9 cellular contexts compared by ENCODE assay signal in the genomic region with DNA sequence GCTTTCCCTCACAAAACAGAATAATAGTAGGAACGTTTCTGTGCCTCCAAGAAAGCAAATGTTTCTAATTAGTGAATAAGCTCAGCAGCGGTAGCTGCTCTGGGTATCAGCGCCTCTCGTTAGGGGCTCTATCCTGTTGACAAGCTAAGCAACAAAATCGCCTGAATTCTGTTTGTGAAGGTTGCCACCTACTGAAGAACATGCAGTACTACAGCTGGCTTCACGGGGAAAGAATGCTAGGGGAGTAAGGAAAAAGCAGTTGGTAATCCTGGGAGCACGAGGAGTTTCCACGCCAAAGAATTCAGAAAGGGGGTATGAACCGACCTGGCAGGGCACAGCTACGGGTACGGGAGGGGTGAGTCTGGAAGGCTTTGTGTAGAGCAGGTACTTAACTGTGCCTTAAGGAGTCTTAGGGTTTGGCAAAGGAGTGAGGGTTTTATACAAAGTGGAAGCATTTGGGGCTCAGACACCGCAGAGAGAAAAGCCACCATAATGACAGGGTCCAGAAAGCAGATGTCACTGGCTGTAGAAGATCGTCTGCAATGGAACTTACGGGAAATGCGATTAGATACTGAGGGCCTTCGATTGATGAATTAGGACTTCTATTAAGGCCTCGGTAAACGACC.
DNase-seq lines count a peak whose midpoint lies in the region; ATAC-seq, FAIRE-seq and TF ChIP-seq lines count a peak whose summit lies in the region.
"Had no signal": no experiment of that assay in that cellular context is flagged by ENCODE, and none has a peak within 500 bp of the region (broad histone marks: within the 10 kb centered on the region; RNA-seq: fewer than 3 reads in every experiment).

No MANE protein-coding gene starts in this region.

- no peak overlapping the region for H3K27ac Mint-ChIP-seq in Calu3 (ENCODE audit: unreplicated experiment)
- no peak overlapping the region for H3K27ac Mint-ChIP-seq in activated CD4-positive, alpha-beta memory T cell treated with anti-CD3 and anti-CD28 coated beads for 36 hours
- H3K27ac Mint-ChIP-seq: activated naive CD8-positive, alpha-beta T cell had no signal

- POLR2A ChIA-PET in activated CD4-positive, alpha-beta memory T cell treated with anti-CD3 and anti-CD28 coated beads for 36 hours (lab: Charles Lee) = no interaction called here
- POLR2A ChIA-PET in endothelial cell of umbilical vein (lab: Charles Lee) = interaction anchor here (0.6 kb wide), 1 partner anchor 15 kb away, joined by 3 read pairs; no protein-coding TSS in a partner anchor

- H3K4me1 Mint-ChIP-seq in Calu3 (ENCODE audit: low read depth, unreplicated experiment) = peaks cover 9% of the 10 kb centered on the region
- peaks cover 3% of the 10 kb centered on the region for H3K4me1 Mint-ChIP-seq in activated CD4-positive, alpha-beta memory T cell treated with anti-CD3 and anti-CD28 coated beads for 36 hours (ENCODE audit: low read depth)

- dilution Hi-C loops in endothelial cell of umbilical vein (cut with MboI; ENCODE audit: extremely low pct_ligation_motif_present, low sequenced_read_pairs) = no loop called here

- WGBS in suprapubic skin = 26% methylated on average over 18 of the region's 18 CpGs

- no peaks in the 10 kb centered on the region for H3K36me3 ChIP-seq in endothelial cell of umbilical vein (ENCODE audit: control insufficient read depth in 2 of 2, extremely low read depth in 1 of 2, insufficient read depth in 2 of 2, low read length in 2 of 2)
- H3K36me3 ChIP-seq in suprapubic skin = no peaks in the 10 kb centered on the region

- TF ChIP-seq CTCF in Calu3 (IDR thresholded peaks at IDR 0.05; ENCODE audit: unreplicated experiment) = peak; percentile 68
- peak; percentile 79 to 91 for TF ChIP-seq CTCF in endothelial cell of umbilical vein (IDR thresholded peaks at IDR 0.05; ENCODE audit: extremely low read depth in 1 of 2, insufficient read depth in 1 of 2, low read depth in 1 of 2, low read length in 2 of 2)
- TF ChIP-seq CTCF in suprapubic skin (IDR thresholded peaks at IDR 0.05) = peak; percentile 60 to 94

- H3K4me1 ChIP-seq in endothelial cell of umbilical vein (ENCODE audit: control insufficient read depth, extremely low read depth, insufficient read depth, low read length) (no peaks in the 10 kb centered on the region), suprapubic skin (peaks cover 9% of the 10 kb centered on the region)

- ATAC-seq in GM19438 (IDR thresholded peaks at IDR 0.05; ENCODE audit: low read depth, unreplicated experiment) (peak; percentile 84), HG03460 (IDR thresholded peaks at IDR 0.05; ENCODE audit: unreplicated experiment) (peak; percentile 94)

- H3K27me3 ChIP-seq in endothelial cell of umbilical vein (ENCODE audit: control insufficient read depth in 2 of 2, insufficient read depth in 2 of 2, low read length in 2 of 2) (no peaks in the 10 kb centered on the region), suprapubic skin (no peaks in the 10 kb centered on the region)

- BruUV-seq in Calu3 (replicated peaks; lab: Mats Ljungman, UMichigan) = no TSS peak
- no TSS peak for BruUV-seq in endothelial cell of umbilical vein (replicated peaks; lab: Mats Ljungman, UMichigan)

- no peaks in the 10 kb centered on the region for H3K36me3 Mint-ChIP-seq in Calu3 (ENCODE audit: insufficient read depth, unreplicated experiment)
- no peaks in the 10 kb centered on the region for H3K36me3 Mint-ChIP-seq in activated CD4-positive, alpha-beta memory T cell treated with anti-CD3 and anti-CD28 coated beads for 36 hours
- H3K36me3 Mint-ChIP-seq: activated naive CD8-positive, alpha-beta T cell had no signal

- DNase-seq in Calu3 (peak; percentile 47), NCI-H524 treated with DMSO at 0.1 percent for 48 hours (lab: John Stamatoyannopoulos, UW) (peak; percentile 72), endothelial cell of umbilical vein (ENCODE audit: low read depth, low spot score) (peak; percentile 82), middle frontal gyrus (ENCODE audit: extremely low spot score, low spot score) (peak; percentile 62), suprapubic skin (ENCODE audit: low spot score in 2 of 2) (no peak)
- peak; percentile 45 for DNase-seq in activated CD4-positive, alpha-beta memory T cell treated with anti-CD3 and anti-CD28 coated beads for 36 hours

- no peaks in the 10 kb centered on the region for H3K27me3 Mint-ChIP-seq in Calu3 (ENCODE audit: unreplicated experiment)
- H3K27me3 Mint-ChIP-seq in activated CD4-positive, alpha-beta memory T cell treated with anti-CD3 and anti-CD28 coated beads for 36 hours = peaks cover 2% of the 10 kb centered on the region
- H3K27me3 Mint-ChIP-seq: activated naive CD8-positive, alpha-beta T cell had no signal

- CTCF ChIA-PET in Calu3 (lab: Charles Lee) = interaction anchor here (0.6 to 1.1 kb wide), 5 partner anchors 31 to 1677 kb away, joined by 3 to 7 read pairs (median 3); no protein-coding TSS in a partner anchor
- CTCF ChIA-PET in activated CD4-positive, alpha-beta memory T cell treated with anti-CD3 and anti-CD28 coated beads for 36 hours (lab: Charles Lee) = interaction anchor here (0.7 to 4.4 kb wide), 26 partner anchors 9 to 1707 kb away, joined by 3 to 121 read pairs (median 4); no protein-coding TSS in a partner anchor
- CTCF ChIA-PET in endothelial cell of umbilical vein (lab: Charles Lee) = interaction anchor here (0.5 to 3.7 kb wide), 41 partner anchors 8 to 670 kb away, joined by 3 to 120 read pairs (median 4); partner anchors contain the start of gene CCDC171

- H3K4me3 ChIP-seq in endothelial cell of umbilical vein (replicated peaks in 1 of 3; ENCODE audit: insufficient read depth in 1 of 3, low read depth in 1 of 3, low read length in 3 of 3) = no peak overlapping the region
- peak overlapping the region; percentile 14 for H3K4me3 ChIP-seq in suprapubic skin

- H3K79me2 ChIP-seq in endothelial cell of umbilical vein (ENCODE audit: control insufficient read depth, insufficient read depth, low read length) = no peaks in the 10 kb centered on the region

- no peak for TF ChIP-seq EP300 in suprapubic skin (IDR thresholded peaks at IDR 0.05)

- H3K9me3 ChIP-seq in endothelial cell of umbilical vein (replicated peaks; ENCODE audit: control insufficient read depth, insufficient read depth, low read length) = no peaks in the 10 kb centered on the region
- no peaks in the 10 kb centered on the region for H3K9me3 ChIP-seq in suprapubic skin

- H3K9me3 Mint-ChIP-seq in Calu3 (ENCODE audit: low read depth, unreplicated experiment) = no peaks in the 10 kb centered on the region
- H3K9me3 Mint-ChIP-seq in activated CD4-positive, alpha-beta memory T cell treated with anti-CD3 and anti-CD28 coated beads for 36 hours = no peaks in the 10 kb centered on the region

- H4K20me1 ChIP-seq in endothelial cell of umbilical vein (replicated peaks; ENCODE audit: control insufficient read depth, extremely low read depth, insufficient read depth, low read length) = no peaks in the 10 kb centered on the region

- intact Hi-C loops in Calu3 (cut with micrococcal nuclease; ENCODE audit: unreplicated experiment) (loop anchor here (1.0 kb wide), 1 partner anchor 31 kb away; no protein-coding TSS in a partner anchor), endothelial cell of umbilical vein (cut with micrococcal nuclease) (loop anchor here (1.0 to 10.0 kb wide), 7 partner anchors 31 to 670 kb away; no protein-coding TSS in a partner anchor)
- intact Hi-C loops in activated CD4-positive, alpha-beta memory T cell treated with anti-CD3 and anti-CD28 coated beads for 36 hours (cut with micrococcal nuclease) = loop anchor here (1.0 to 5.0 kb wide), 3 partner anchors 31 to 366 kb away; no protein-coding TSS in a partner anchor

- peak overlapping the region; percentile 37 for H3K4me2 ChIP-seq in endothelial cell of umbilical vein (ENCODE audit: insufficient read depth, low read length)

- H3K27ac ChIP-seq in endothelial cell of umbilical vein (ENCODE audit: insufficient read depth, low read depth, low read length) = no peak overlapping the region
- H3K27ac ChIP-seq in suprapubic skin = no peak overlapping the region

- H3K4me3 Mint-ChIP-seq in Calu3 (ENCODE audit: low read depth, unreplicated experiment) = peak overlapping the region; percentile 50
- H3K4me3 Mint-ChIP-seq in activated CD4-positive, alpha-beta memory T cell treated with anti-CD3 and anti-CD28 coated beads for 36 hours = no peak overlapping the region
- H3K4me3 Mint-ChIP-seq: activated naive CD8-positive, alpha-beta T cell had no signal

- FAIRE-seq in endothelial cell of umbilical vein (lab: Jason Lieb, UNC) = peak; percentile 82

- peak overlapping the region; percentile 5 for H3K9ac ChIP-seq in endothelial cell of umbilical vein (replicated peaks; ENCODE audit: extremely low read depth, insufficient read depth, low read length)

- H3K9me1 ChIP-seq in endothelial cell of umbilical vein (replicated peaks; ENCODE audit: control insufficient read depth, extremely low read depth, insufficient read depth, low read length) = no peaks in the 10 kb centered on the region

- H2AFZ ChIP-seq in endothelial cell of umbilical vein (ENCODE audit: low read depth, low read length) = peak overlapping the region; percentile 79

- TF ChIP-seq POLR2A in endothelial cell of umbilical vein (IDR thresholded peaks at IDR 0.05; ENCODE audit: low read depth, low read length) (no peak), suprapubic skin (IDR thresholded peaks at IDR 0.05) (no peak)

TF ChIP-seq in endothelial cell of umbilical vein, 7 proteins besides CTCF, POLR2A, EP300 and RAD21:
- no peak for TF ChIP-seq FOS (IDR thresholded peaks at IDR 0.05; ENCODE audit: borderline replicate concordance, insufficient read depth, low read length)
- no peak for TF ChIP-seq JUN (IDR thresholded peaks at IDR 0.05; ENCODE audit: borderline replicate concordance, insufficient read depth, insufficient read length, low read depth)
- TF ChIP-seq POLR2AphosphoS5 (IDR thresholded peaks at IDR 0.05; ENCODE audit: insufficient read depth, low read depth, low read length) = no peak
- no peak for TF ChIP-seq MAX (IDR thresholded peaks at IDR 0.05; ENCODE audit: insufficient read depth, insufficient read length)
- TF ChIP-seq MYC (IDR thresholded peaks at IDR 0.05; ENCODE audit: low read depth, low read length) = no peak
- TF ChIP-seq EZH2 (IDR thresholded peaks at IDR 0.05; ENCODE audit: borderline replicate concordance, low read depth, low read length, severe bottlenecking) = no peak
- no peak for TF ChIP-seq GATA2 (IDR thresholded peaks at IDR 0.05; ENCODE audit: insufficient read depth, insufficient read length, low read depth, low read length)

Comparison
In these comparisons a context has a peak if more than half of its experiments do, and no peak if none do; other contexts are left out.
1. DNase-seq: peak in Calu3 (single experiment), NCI-H524 treated with DMSO at 0.1 percent for 48 hours (single experiment), activated CD4-positive, alpha-beta memory T cell treated with anti-CD3 and anti-CD28 coated beads for 36 hours (single experiment), endothelial cell of umbilical vein (single experiment) and middle frontal gyrus (single experiment); none in suprapubic skin (0 of 2).
2. Peak in every context shown above with its lines, with median percentiles within 50 percentile points of each other: CTCF ChIP-seq.